31 cellular contexts compared by ENCODE assay signal in the genomic region with DNA sequence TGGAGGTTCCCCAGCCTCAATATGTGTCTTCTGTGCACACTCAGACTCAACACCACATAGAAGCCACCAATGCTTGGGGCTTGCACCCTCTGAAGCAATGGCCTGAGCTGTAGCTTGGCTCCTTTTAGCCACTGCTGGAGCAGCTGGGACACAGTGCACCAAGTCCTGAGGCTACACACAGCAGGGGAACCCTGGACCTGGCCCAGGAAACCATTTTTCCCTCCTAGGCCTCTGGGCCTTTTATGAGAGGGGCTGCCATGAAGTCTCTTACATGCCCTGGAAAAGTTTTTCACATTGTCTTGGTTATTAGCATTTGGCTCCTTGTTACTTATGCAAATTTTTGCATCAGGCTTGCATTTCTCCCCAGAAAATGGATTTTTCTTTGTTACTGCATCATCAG.
DNase-seq lines count a peak whose midpoint lies in the region; ATAC-seq and TF ChIP-seq lines count a peak whose summit lies in the region.
"Had no signal": no experiment of that assay in that cellular context is flagged by ENCODE, and none has a peak within 500 bp of the region (broad histone marks: within the 10 kb centered on the region; RNA-seq: fewer than 3 reads in every experiment).

No MANE protein-coding gene starts in this region.

- H3K36me3 Mint-ChIP-seq in WTC11 (peaks cover 16% of the 10 kb centered on the region), glutamatergic neuron (ENCODE audit: unreplicated experiment) (no peaks in the 10 kb centered on the region), MCF 10A (ENCODE audit: insufficient read depth, unreplicated experiment) (no peaks in the 10 kb centered on the region)
- H3K36me3 Mint-ChIP-seq: CD14-positive monocyte; CD4-positive, alpha-beta memory T cell; CD4-positive, CD25-positive, alpha-beta regulatory T cell; CD8-positive, alpha-beta memory T cell; CD8-positive, alpha-beta T cell had no signal

- H3K4me1 Mint-ChIP-seq in WTC11, result peaks cover 17% of the 10 kb centered on the region
- no peaks in the 10 kb centered on the region for H3K4me1 Mint-ChIP-seq in glutamatergic neuron (ENCODE audit: low read depth, unreplicated experiment)
- H3K4me1 Mint-ChIP-seq in MCF 10A (ENCODE audit: insufficient read depth, unreplicated experiment), result no peaks in the 10 kb centered on the region
- H3K4me1 Mint-ChIP-seq: B cell; CD14-positive monocyte; CD4-positive, alpha-beta memory T cell; CD4-positive, CD25-positive, alpha-beta regulatory T cell; CD8-positive, alpha-beta memory T cell had no signal

- H3K27ac Mint-ChIP-seq in WTC11, result no peak overlapping the region
- H3K27ac Mint-ChIP-seq in glutamatergic neuron (ENCODE audit: unreplicated experiment), result no peak overlapping the region
- no peak overlapping the region for H3K27ac Mint-ChIP-seq in MCF 10A (ENCODE audit: low read depth, unreplicated experiment)
- H3K27ac Mint-ChIP-seq: B cell; CD4-positive, alpha-beta memory T cell; CD4-positive, alpha-beta T cell; CD4-positive, CD25-positive, alpha-beta regulatory T cell; CD8-positive, alpha-beta memory T cell; CD8-positive, alpha-beta T cell had no signal

- POLR2A ChIA-PET in HEK293 (lab: Yijun Ruan, JAX), result no interaction called here
- POLR2A ChIA-PET in WTC11 (lab: Charles Lee), result no interaction called here
- POLR2A ChIA-PET in MCF 10A (lab: Yijun Ruan, JAX), result no interaction called here

- no peak for TF ChIP-seq CTCF in HEK293 (tag by site-specific recombination; IDR thresholded peaks at IDR 0.05)
- no peak for TF ChIP-seq CTCF in WTC11 (IDR thresholded peaks at IDR 0.05)
- no peak for TF ChIP-seq CTCF in glutamatergic neuron (IDR thresholded peaks at IDR 0.05; ENCODE audit: partially characterized antibody, unreplicated experiment)
- TF ChIP-seq CTCF in MCF 10A (IDR thresholded peaks at IDR 0.05; ENCODE audit: unreplicated experiment), result no peak

- ATAC-seq in WTC11, result no peak
- ATAC-seq: A549; CD8-positive, alpha-beta T cell had no signal

- no peak overlapping the region for H3K4me3 ChIP-seq in HEK293 (ENCODE audit: low read depth, low read length)
- H3K4me3 ChIP-seq: A549; BLaER1; BLaER1 treated with 17β-estradiol and CSF1 and Interleukin-3, amounts not matched to agents 10 nM and 100 nM had no signal

- no peaks in the 10 kb centered on the region for H3K4me1 ChIP-seq in HEK293 (ENCODE audit: control insufficient read depth, insufficient read depth, low read length)
- H3K4me1 ChIP-seq: A549, BE2C, BLaER1, Caco-2 had no signal

- H3K36me3 ChIP-seq in HEK293 (ENCODE audit: control insufficient read depth in 2 of 2, insufficient read depth in 1 of 2, low read length in 2 of 2), result no peaks in the 10 kb centered on the region
- H3K36me3 ChIP-seq: BE2C; BLaER1; BLaER1 treated with 17β-estradiol and CSF1 and Interleukin-3, amounts not matched to agents 10 nM and 100 nM had no signal

- intact Hi-C loops in MCF 10A (cut with micrococcal nuclease), result no loop called here

- DNase-seq in WTC11 (ENCODE audit: low spot score) (no peak), glutamatergic neuron (no peak), MCF 10A (ENCODE audit: unreplicated experiment) (no peak)
- DNase-seq: 8988T; ACHN; AML-193; BE2C; C1 segment of cervical spinal cord; Caco-2; Calu3; CD4-positive, alpha-beta memory T cell; CD4-positive, alpha-beta T cell; CD4-positive, CD25-positive, alpha-beta regulatory T cell; CD8-positive, alpha-beta memory T cell; CD8-positive, alpha-beta T cell; COR-L47; DMS 273 treated with DMSO at 0.1 percent for 48 hours; DMS153; DMS53; DMS79; DMS79 treated with DMSO at 0.1 percent for 48 hours; DND-41; EL had no signal

- CTCF ChIA-PET in HEK293 (lab: Yijun Ruan, JAX) (no interaction called here), WTC11 (lab: Charles Lee) (no interaction called here), MCF 10A (lab: Yijun Ruan, JAX) (no interaction called here)

- no peaks in the 10 kb centered on the region for H3K27me3 Mint-ChIP-seq in WTC11 (ENCODE audit: low read depth)
- H3K27me3 Mint-ChIP-seq in glutamatergic neuron (ENCODE audit: unreplicated experiment), result no peaks in the 10 kb centered on the region
- H3K27me3 Mint-ChIP-seq in MCF 10A (ENCODE audit: insufficient read depth, unreplicated experiment), result no peaks in the 10 kb centered on the region
- H3K27me3 Mint-ChIP-seq: B cell; CD4-positive, alpha-beta memory T cell; CD4-positive, alpha-beta T cell; CD4-positive, CD25-positive, alpha-beta regulatory T cell; CD8-positive, alpha-beta memory T cell had no signal

- H3K9me3 ChIP-seq in HEK293 (ENCODE audit: control insufficient read depth, insufficient read depth, low read depth, low read length), result no peaks in the 10 kb centered on the region; the same call in 1 of the 2 replicates
- H3K9me3 ChIP-seq: A549, BE2C, Caco-2 had no signal

- no peak overlapping the region for H3K27ac ChIP-seq in HEK293 (ENCODE audit: extremely low read depth, low read depth, low read length)
- H3K27ac ChIP-seq: 22Rv1, A549, BLaER1, C4-2B had no signal

- H3K9me3 Mint-ChIP-seq in WTC11 (peaks cover 23% of the 10 kb centered on the region), glutamatergic neuron (ENCODE audit: unreplicated experiment) (no peaks in the 10 kb centered on the region), MCF 10A (ENCODE audit: unreplicated experiment) (no peaks in the 10 kb centered on the region)
- H3K9me3 Mint-ChIP-seq: CD4-positive, alpha-beta T cell had no signal

- H3K4me3 Mint-ChIP-seq in WTC11 (no peak overlapping the region), glutamatergic neuron (ENCODE audit: unreplicated experiment) (no peak overlapping the region), MCF 10A (ENCODE audit: unreplicated experiment) (no peak overlapping the region)
- H3K4me3 Mint-ChIP-seq: B cell; CD14-positive monocyte; CD4-positive, alpha-beta memory T cell; CD4-positive, alpha-beta T cell; CD4-positive, CD25-positive, alpha-beta regulatory T cell; CD8-positive, alpha-beta memory T cell; CD8-positive, alpha-beta T cell had no signal

- no TSS peak for BruUV-seq in MCF 10A (replicated peaks; lab: Mats Ljungman, UMichigan)

TF ChIP-seq in HEK293, 187 proteins besides CTCF, POLR2A, EP300 and RAD21 (continues in another document):
- no peak for TF ChIP-seq ZNF354C (tag by site-specific recombination; IDR thresholded peaks at IDR 0.05; ENCODE audit: borderline replicate concordance, low read depth)
- no peak for TF ChIP-seq ZNF670 (tag by site-specific recombination; IDR thresholded peaks at IDR 0.05; ENCODE audit: low read depth)
- TF ChIP-seq ZNF558 (tag by site-specific recombination; IDR thresholded peaks at IDR 0.05), result no peak
- TF ChIP-seq REPIN1 (tag by site-specific recombination; IDR thresholded peaks at IDR 0.05; ENCODE audit: low read depth), result no peak
- no peak for TF ChIP-seq ZNF623 (tag by site-specific recombination; IDR thresholded peaks at IDR 0.05)
- TF ChIP-seq TRIM28 (IDR thresholded peaks at IDR 0.05; ENCODE audit: borderline replicate concordance, low read length), result no peak
- no peak for TF ChIP-seq ZXDB (tag by site-specific recombination; IDR thresholded peaks at IDR 0.05)
- TF ChIP-seq SETDB1 (IDR thresholded peaks at IDR 0.05; ENCODE audit: insufficient read length, low read length), result peak; percentile 16
- TF ChIP-seq ZNF585B (tag by site-specific recombination; IDR thresholded peaks at IDR 0.05), result peak; percentile 78
- TF ChIP-seq ZFP41 (tag by site-specific recombination; IDR thresholded peaks at IDR 0.05; ENCODE audit: borderline replicate concordance), result no peak

TF ChIP-seq in WTC11, 78 proteins besides CTCF, POLR2A, EP300 and RAD21:
- no peak for TF ChIP-seq ZNF423 (CRISPR knock-in tag; IDR thresholded peaks at IDR 0.05)
- peak; percentile 58; the same call in 1 of the 2 replicates for TF ChIP-seq ZNF416 (CRISPR knock-in tag; IDR thresholded peaks at IDR 0.05)
TF ChIP-seq in WTC11: peak in this region for 1.

Comparison
In these comparisons a context has a peak if more than half of its experiments do, and no peak if none do; other contexts are left out.
1. Of the 8 proteins assayed by ChIP-seq in both HEK293 and WTC11: peak only in HEK293: none; only in WTC11: ZNF416; in both: none; in neither: 7.